8 cellular contexts compared by ENCODE assay signal in the genomic region with DNA sequence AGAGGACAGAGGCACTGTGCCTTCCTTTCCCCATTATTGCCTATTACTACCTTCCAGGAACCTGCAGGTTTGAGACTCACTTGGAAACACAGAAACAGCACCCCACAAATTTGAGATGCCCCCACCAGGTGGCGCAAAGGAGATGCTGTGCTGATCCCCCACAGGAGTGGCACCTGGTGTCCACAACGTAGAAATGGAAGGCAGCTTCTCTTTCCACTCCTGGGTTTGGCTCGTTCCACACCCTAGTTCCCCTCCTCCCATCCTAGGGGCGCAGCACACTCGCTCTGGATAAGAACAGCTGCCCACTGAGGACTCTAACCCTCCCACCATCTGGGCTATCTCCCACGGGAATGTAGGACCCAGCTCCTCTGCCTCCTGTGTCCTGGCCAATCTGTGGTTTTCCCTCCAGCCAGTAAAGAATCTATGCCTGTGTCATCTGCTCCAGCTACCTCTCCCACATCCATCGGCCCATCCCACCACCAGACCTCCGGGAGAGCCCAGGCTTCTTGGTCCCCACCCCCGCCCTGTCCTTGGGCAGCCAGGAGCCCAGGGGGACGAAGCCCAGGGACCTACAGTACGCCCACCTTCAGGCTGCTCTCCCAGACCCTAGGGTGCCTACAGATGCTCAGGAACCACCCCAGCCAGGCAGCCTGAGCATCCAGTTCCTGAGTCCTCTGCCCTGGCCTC. TPM values are rescaled to one million over a fixed set of nuclear protein-coding genes. Genes with fewer than 3 reads are reported as not detected.
DNase-seq lines count a peak whose midpoint lies in the region; ATAC-seq and TF ChIP-seq lines count a peak whose summit lies in the region.

No MANE protein-coding gene starts in this region.

- peaks cover 2% of the 10 kb centered on the region for H3K36me3 Mint-ChIP-seq in mesothelial cell of epicardium

- peaks cover 24% of the 10 kb centered on the region for H3K4me1 Mint-ChIP-seq in mesothelial cell of epicardium

- H3K27me3 ChIP-seq in HUES64 (ENCODE audit: insufficient read depth, low read length): no peaks in the 10 kb centered on the region
- H3K27me3 ChIP-seq in endocrine pancreas (ENCODE audit: control insufficient read depth, insufficient read depth, low read length): no peaks in the 10 kb centered on the region

- DNase-seq in COLO668 (lab: John Stamatoyannopoulos, UW; ENCODE audit: unreplicated experiment) (peak; percentile 92), NOMO-1 treated with DMSO at 0.1 percent for 48 hours (lab: John Stamatoyannopoulos, UW; ENCODE audit: unreplicated experiment) (peak; percentile 77), mesothelial cell of epicardium (ENCODE audit: low spot score in 2 of 2, unreplicated experiment in 2 of 2) (peak; percentile 67 to 92)
- DNase-seq in activated CD8-positive, alpha-beta memory T cell treated with anti-CD3 and anti-CD28 coated beads for 48 hours (ENCODE audit: low read depth in 2 of 3, low spot score in 2 of 3): peak; percentile 67 to 95 (median 86)
- peak; percentile 67 to 77 for DNase-seq in stimulated activated CD8-positive, alpha-beta memory T cell treated with anti-CD3 and anti-CD28 coated beads, Interleukin-15, amount 100 ng/mL, for 4 hours (ENCODE audit: low read depth in 2 of 2)

- H3K4me1 ChIP-seq in HUES64 (ENCODE audit: insufficient read depth, low read length): peaks cover 18% of the 10 kb centered on the region; the same call in 1 of the 2 replicates
- H3K4me1 ChIP-seq in endocrine pancreas (ENCODE audit: control insufficient read depth, insufficient read depth, low read length): peaks cover 7% of the 10 kb centered on the region

- H3K4me3 ChIP-seq in HUES64 (ENCODE audit: low read length) (peak overlapping the region; percentile 99), endocrine pancreas (ENCODE audit: control insufficient read depth, insufficient read depth, low read length) (no peak overlapping the region)

- no peaks in the 10 kb centered on the region for H3K9me3 Mint-ChIP-seq in mesothelial cell of epicardium

- H3K27me3 Mint-ChIP-seq in mesothelial cell of epicardium (ENCODE audit: low read depth): no peaks in the 10 kb centered on the region

- peaks cover 31% of the 10 kb centered on the region for H3K36me3 ChIP-seq in HUES64 (ENCODE audit: insufficient read depth, low read length)
- no peaks in the 10 kb centered on the region for H3K36me3 ChIP-seq in endocrine pancreas (ENCODE audit: control insufficient read depth, insufficient read depth, low read length)

- peak overlapping the region; percentile 82 for H3K4me3 Mint-ChIP-seq in mesothelial cell of epicardium

- ATAC-seq in GM19035 (IDR thresholded peaks at IDR 0.05; ENCODE audit: unreplicated experiment): no peak

- peak overlapping the region; percentile 67 for H3K9ac ChIP-seq in HUES64 (ENCODE audit: low read depth, low read length)
- H3K9ac ChIP-seq in endocrine pancreas (ENCODE audit: control insufficient read depth, insufficient read depth, low read length): peak overlapping the region; percentile 44

- H3K9me3 ChIP-seq in HUES64 (ENCODE audit: insufficient read depth, low read depth, low read length): no peaks in the 10 kb centered on the region
- no peaks in the 10 kb centered on the region for H3K9me3 ChIP-seq in endocrine pancreas (ENCODE audit: control insufficient read depth, low read length)

- 7% methylated on average over 11 of the region's 11 CpGs for WGBS in HUES64

- peak overlapping the region; percentile 94 for H3K27ac Mint-ChIP-seq in mesothelial cell of epicardium

- H3K27ac ChIP-seq in HUES64 (ENCODE audit: low read depth, low read length): peak overlapping the region; percentile 5; the same call in 1 of the 2 replicates

- TF ChIP-seq CTCF in mesothelial cell of epicardium (IDR thresholded peaks at IDR 0.05; ENCODE audit: unreplicated experiment): peak; percentile 78

RNA-seq across cellular contexts. Expression of gene THBS3, which starts 0.7 kb away (rescaled TPM):
- polyA plus RNA-seq in HUES64 (2013, experiment 1 of 2): 5.9 TPM
- polyA plus RNA-seq in HUES64 (2013, experiment 2 of 2): 10.0 TPM
- 53.1 to 57.9 TPM (median 54.0 TPM) in 3 replicates for total RNA-seq in mesothelial cell of epicardium

RNA-seq across cellular contexts. Expression of gene MTX1, which starts 1.5 kb away (rescaled TPM):
- 39.9 TPM for polyA plus RNA-seq in HUES64 (2013, experiment 1 of 2)
- 41.0 TPM for polyA plus RNA-seq in HUES64 (2013, experiment 2 of 2)
- total RNA-seq in mesothelial cell of epicardium: 33.9 to 35.7 TPM (median 33.9 TPM) in 3 replicates

RNA-seq across cellular contexts. Expression of gene TRIM46, which starts 33.4 kb away (rescaled TPM):
- 6.5 TPM for polyA plus RNA-seq in HUES64 (2013, experiment 1 of 2)
- 6.9 TPM for polyA plus RNA-seq in HUES64 (2013, experiment 2 of 2)
- 5.7 to 6.6 TPM (median 6.3 TPM) in 3 replicates for total RNA-seq in mesothelial cell of epicardium

RNA-seq across cellular contexts. Expression of gene KRTCAP2, which starts 33.9 kb away (rescaled TPM):
- polyA plus RNA-seq in HUES64 (2013, experiment 1 of 2): 103 TPM
- polyA plus RNA-seq in HUES64 (2013, experiment 2 of 2): 115 TPM
- total RNA-seq in mesothelial cell of epicardium: 120 to 143 TPM (median 123 TPM) in 3 replicates

RNA-seq across cellular contexts. Expression of gene ENTREP3, which starts 48.2 kb away (rescaled TPM):
- 33.7 TPM for polyA plus RNA-seq in HUES64 (2013, experiment 1 of 2)
- 40.1 TPM for polyA plus RNA-seq in HUES64 (2013, experiment 2 of 2)
- total RNA-seq in mesothelial cell of epicardium: 51.9 to 56.1 TPM (median 56.0 TPM) in 3 replicates
